ENCODE assay signal across 17 cellular contexts in genomic region chr10:16742165-16742960, GRCh38.
DNase-seq lines count a peak whose midpoint lies in the region; ATAC-seq, FAIRE-seq and TF ChIP-seq lines count a peak whose summit lies in the region.
"Had no signal": no experiment of that assay in that cellular context is flagged by ENCODE, and none has a peak within 500 bp of the region (broad histone marks: within the 10 kb centered on the region; RNA-seq: fewer than 3 reads in every experiment).

No MANE protein-coding gene starts in this region.

- no peaks in the 10 kb centered on the region for H3K4me1 ChIP-seq in foreskin keratinocyte
- H3K4me1 ChIP-seq: Caco-2 had no signal

- no peaks in the 10 kb centered on the region for H3K27me3 Mint-ChIP-seq in T-cell
- H3K27me3 Mint-ChIP-seq: IgD-negative memory B cell had no signal

- CTCF ChIA-PET in T-cell (lab: Charles Lee): interaction anchor here in 1 of 2 donors (0.6 kb wide), 1 partner anchor 952 kb away, joined by 3 read pairs; no protein-coding TSS in a partner anchor

- no peaks in the 10 kb centered on the region for H3K27me3 ChIP-seq in foreskin keratinocyte

- no peak for FAIRE-seq in GM12892 (lab: Jason Lieb, UNC)
- FAIRE-seq: GM18507 had no signal

- H3K4me3 Mint-ChIP-seq in T-cell: no peak overlapping the region

- peaks cover 76% of the 10 kb centered on the region for H3K36me3 Mint-ChIP-seq in T-cell

- no peak overlapping the region for H3K27ac ChIP-seq in foreskin keratinocyte
- H3K27ac ChIP-seq: 22Rv1 had no signal

- DNase-seq in NCI-H82 (lab: John Stamatoyannopoulos, UW) (peak; percentile 52), NCI-H82 treated with DMSO at 0.1 percent for 48 hours (lab: John Stamatoyannopoulos, UW; ENCODE audit: unreplicated experiment) (no peak), NOMO-1 treated with dmso at 0.1 percent for 144 hours (lab: John Stamatoyannopoulos, UW; ENCODE audit: unreplicated experiment) (peak; percentile 74), foreskin keratinocyte (peak in 1 of 2 donors; percentile 35), T-cell (no peak), GM12892 (ENCODE audit: insufficient read length) (no peak), kidney tubule cell (ENCODE audit: low spot score) (no peak)
- DNase-seq: Caco-2, NCI-H1092, NCI-H2171, NCI-H446 treated with DMSO at 0.1 percent for 48 hours, PC-3, T-helper 1 cell had no signal

- peaks cover 0 to 22% (median 5%) of the 10 kb centered on the region in 3 donors for H3K9me3 Mint-ChIP-seq in T-cell

- no peak for TF ChIP-seq CTCF in foreskin keratinocyte (conservative IDR thresholded peaks at IDR 0.05)

- H3K4me1 Mint-ChIP-seq in T-cell: peaks cover 0 to 11% (median 2%) of the 10 kb centered on the region in 3 donors
- H3K4me1 Mint-ChIP-seq: IgD-negative memory B cell had no signal

- POLR2A ChIA-PET in T-cell (lab: Charles Lee): no interaction called here

- ATAC-seq in foreskin keratinocyte: peak; percentile 10
- no peak for ATAC-seq in T-cell (replicated peaks in 1 of 4)
- ATAC-seq in esophagus mucosa: no peak
- ATAC-seq: PC-3 had no signal

- no peak for TF ChIP-seq POLR2A in GM12892 (IDR thresholded peaks at IDR 0.05; ENCODE audit: low read depth, low read length)

- H3K27ac Mint-ChIP-seq in T-cell: no peak overlapping the region
- H3K27ac Mint-ChIP-seq: IgD-negative memory B cell had no signal

Comparison
In these comparisons a context has a peak if more than half of its experiments do, and no peak if none do; other contexts are left out.
1. DNase-seq: peak in NCI-H82 (single experiment) and NOMO-1 treated with dmso at 0.1 percent for 144 hours (single experiment); none in NCI-H82 treated with DMSO at 0.1 percent for 48 hours (single experiment), T-cell (0 of 34), GM12892 (single experiment) and kidney tubule cell (single experiment).